Comparison of ENCODE assay signal across 8 cellular contexts in genomic region chr6:115054242-115054641, GRCh38.
A peak's percentile ranks its signal among the peaks of the same experiment; 100 is the strongest.
DNase-seq lines count a peak whose midpoint lies in the region; TF ChIP-seq lines count a peak whose summit lies in the region.
"Not testable (repeated sequence)": the region's sequence is repeated elsewhere in the genome, so short reads cannot be mapped to it uniquely, and the experiment has no call there.

No MANE protein-coding gene starts in this region.

- not testable (repeated sequence) for TF ChIP-seq CTCF in OCI-LY3 (IDR thresholded peaks at IDR 0.05; ENCODE audit: low read depth, low read length); hepatocyte (IDR thresholded peaks at IDR 0.05; ENCODE audit: poor library complexity); type B pancreatic cell (conservative IDR thresholded peaks at IDR 0.05)

- not testable (repeated sequence) for H3K4me1 Mint-ChIP-seq in type B pancreatic cell (ENCODE audit: unreplicated experiment)

- not testable (repeated sequence) for H3K36me3 Mint-ChIP-seq in type B pancreatic cell

- H3K36me3 ChIP-seq in OCI-LY3 (replicated peaks; ENCODE audit: low read depth, low read length); hepatocyte (replicated peaks; ENCODE audit: insufficient read depth, low read depth): not testable (repeated sequence)

- not testable (repeated sequence) for H3K27me3 Mint-ChIP-seq in type B pancreatic cell

- not testable (repeated sequence) for H3K9me2 ChIP-seq in hepatocyte (replicated peaks; ENCODE audit: insufficient read depth)

- peak; percentile 13 for DNase-seq in ELF-1 (ENCODE audit: low read depth, low spot score)
- peak; percentile 37 for DNase-seq in NCI-H1092 treated with DMSO at 0.1 percent for 48 hours (lab: John Stamatoyannopoulos, UW)
- DNase-seq in NCI-H146 treated with DMSO at 0.1 percent for 48 hours (lab: John Stamatoyannopoulos, UW; ENCODE audit: unreplicated experiment) = peak; percentile 71
- peak; percentile 53 for DNase-seq in NCI-H510A (lab: John Stamatoyannopoulos, UW)
- DNase-seq in NCI-H748 treated with DMSO at 0.1 percent for 48 hours (lab: John Stamatoyannopoulos, UW) = peak; percentile 90
- not testable (repeated sequence) for DNase-seq in hepatocyte (ENCODE audit: low spot score); type B pancreatic cell (ENCODE audit: extremely low spot score, unreplicated experiment)

- not testable (repeated sequence) for H3K9ac ChIP-seq in OCI-LY3 (ENCODE audit: low read length)

- H3K27me3 ChIP-seq in OCI-LY3 (ENCODE audit: low read depth, low read length); hepatocyte: not testable (repeated sequence)

- peaks cover 44% of the 10 kb centered on the region for H3K4me1 ChIP-seq in OCI-LY3 (ENCODE audit: low read length)
- not testable (repeated sequence) for H3K4me1 ChIP-seq in hepatocyte (ENCODE audit: insufficient read depth)

- not testable (repeated sequence) for H3K9me3 Mint-ChIP-seq in type B pancreatic cell

- not testable (repeated sequence) for H4K20me1 ChIP-seq in OCI-LY3 (ENCODE audit: insufficient read depth, low read length); hepatocyte (ENCODE audit: insufficient read depth, poor library complexity, severe bottlenecking)

- H3K4me2 ChIP-seq in OCI-LY3 (ENCODE audit: low read length) = 0 out of 2 replicates have a peak overlapping the region, but pooled peaks have one; percentile 56
- not testable (repeated sequence) for H3K4me2 ChIP-seq in hepatocyte

- not testable (repeated sequence) for H3K79me2 ChIP-seq in OCI-LY3 (ENCODE audit: low read length); hepatocyte

- not testable (repeated sequence) for H2AFZ ChIP-seq in OCI-LY3 (ENCODE audit: low read depth, low read length); hepatocyte

- H3K9me3 ChIP-seq in OCI-LY3 (ENCODE audit: insufficient read depth, low read length); hepatocyte (ENCODE audit: low read depth): not testable (repeated sequence)

- not testable (repeated sequence) for H3K4me3 ChIP-seq in OCI-LY3 (ENCODE audit: low read length); hepatocyte

- peak overlapping the region; percentile 44 for H3K4me3 Mint-ChIP-seq in type B pancreatic cell

- H3K27ac Mint-ChIP-seq in type B pancreatic cell = peak overlapping the region; percentile 6

- peak overlapping the region; percentile 76; the same call in 1 of the 2 replicates for H3K27ac ChIP-seq in OCI-LY3 (ENCODE audit: low read length)
- peak overlapping the region; percentile 47 for H3K27ac ChIP-seq in hepatocyte

- 18% methylated on average over 3 of the region's 3 CpGs for WGBS in hepatocyte (ENCODE audit: low lambda C conversion rate, missing lambda C conversion rate)
